In the genomic region with DNA sequence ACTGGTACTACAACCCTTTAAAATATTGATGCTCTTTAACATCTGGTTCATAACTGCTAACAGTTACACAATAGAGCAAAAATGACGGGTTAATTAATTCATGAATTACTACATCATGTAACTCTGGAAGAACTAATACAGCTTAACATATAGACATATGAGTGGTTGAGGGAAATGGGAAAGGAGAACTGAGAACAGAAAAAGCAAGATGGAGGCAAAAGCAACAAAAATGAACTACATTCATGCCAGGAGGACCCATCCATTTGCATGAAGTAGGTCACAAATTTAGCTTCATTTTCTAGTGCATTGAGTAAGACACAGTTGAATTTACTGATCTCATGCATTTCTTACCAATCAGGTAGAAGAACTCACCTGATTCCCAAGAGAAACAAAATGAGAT, we compare ENCODE assay signal across 21 cellular contexts.
A peak's percentile ranks its signal among the peaks of the same experiment; 100 is the strongest.
DNase-seq lines count a peak whose midpoint lies in the region; ATAC-seq lines count a peak whose summit lies in the region.
"Had no signal": no experiment of that assay in that cellular context is flagged by ENCODE, and none has a peak within 500 bp of the region (broad histone marks: within the 10 kb centered on the region; RNA-seq: fewer than 3 reads in every experiment).

No MANE protein-coding gene starts in this region.

- intact Hi-C loops in activated CD4-positive, alpha-beta T cell treated with anti-CD3 and anti-CD28 coated beads for 36 hours (cut with DNase I, micrococcal nuclease) = no loop called here

- CTCF ChIA-PET in activated CD4-positive, alpha-beta T cell treated with anti-CD3 and anti-CD28 coated beads for 36 hours (lab: Charles Lee) = interaction anchor here (0.6 kb wide), 1 partner anchor 9 kb away, joined by 3 read pairs; no protein-coding TSS in a partner anchor

- no peaks in the 10 kb centered on the region for H3K27me3 Mint-ChIP-seq in activated CD4-positive, alpha-beta T cell treated with anti-CD3 and anti-CD28 coated beads for 36 hours

- DNase-seq in CD1c-positive myeloid dendritic cell (ENCODE audit: extremely low spot score) (peak; percentile 72), NOMO-1 (lab: John Stamatoyannopoulos, UW; ENCODE audit: unreplicated experiment in 2 of 2) (peak; percentile 54 to 85), Kasumi-1 (lab: John Stamatoyannopoulos, UW) (no peak), NCI-H510A treated with DMSO at 0.1 percent for 48 hours (lab: John Stamatoyannopoulos, UW) (no peak), germinal center (ENCODE audit: low spot score) (no peak)
- no peak for DNase-seq in activated CD4-positive, alpha-beta T cell treated with anti-CD3 and anti-CD28 coated beads for 36 hours
- DNase-seq: activated CD8-positive, alpha-beta T cell treated with anti-CD3 and anti-CD28 coated beads, Interleukin-2, amount 10 ng/mL, durations not matched to agents 7 days and 5 days; activated naive CD8-positive, alpha-beta T cell treated with anti-CD3 and anti-CD28 coated beads for 36 hours; activated T-cell treated with anti-CD3 and anti-CD28 coated beads, Interleukin-2, amount 50 U/mL, for 48 hours; CD4-positive, CD25-positive, alpha-beta regulatory T cell; DMS79; gastrocnemius medialis; left cardiac atrium; NCI-H146; SHP77 treated with DMSO at 0.1 percent for 48 hours; stimulated activated CD4-positive, alpha-beta T cell treated with anti-CD3 and anti-CD28 coated beads, Interleukin-12 subunit alpha, Interleukin-12 subunit beta, amount 100 ng/mL, for 4 hours; stimulated activated naive CD4-positive, alpha-beta T cell had no signal

- H3K27ac Mint-ChIP-seq in activated CD4-positive, alpha-beta T cell treated with anti-CD3 and anti-CD28 coated beads for 36 hours = no peak overlapping the region
- H3K27ac Mint-ChIP-seq: activated CD8-positive, alpha-beta T cell treated with anti-CD3 and anti-CD28 coated beads, Interleukin-2, amount 10 ng/mL, durations not matched to agents 7 days and 5 days; activated naive CD8-positive, alpha-beta T cell treated with anti-CD3 and anti-CD28 coated beads for 36 hours; CD4-positive, CD25-positive, alpha-beta regulatory T cell; neural progenitor cell; T-helper 1 cell treated with Interleukin-12 subunit alpha and Interleukin-12 subunit beta and Interleukin-4 antibody, amounts not matched to agents 30 μg/mL and 1 μg/mL, for 36 hours had no signal

- ATAC-seq in GM19351 (IDR thresholded peaks at IDR 0.05; ENCODE audit: unreplicated experiment) (peak; percentile 81), HG02852 (IDR thresholded peaks at IDR 0.05; ENCODE audit: unreplicated experiment) (peak; percentile 54)
- ATAC-seq in activated CD4-positive, alpha-beta T cell treated with anti-CD3 and anti-CD28 coated beads for 36 hours = no peak
- ATAC-seq: activated CD8-positive, alpha-beta T cell treated with anti-CD3 and anti-CD28 coated beads, Interleukin-2, amount 10 ng/mL, durations not matched to agents 7 days and 5 days; gastrocnemius medialis; left cardiac atrium had no signal

- POLR2A ChIA-PET in activated CD4-positive, alpha-beta T cell treated with anti-CD3 and anti-CD28 coated beads for 36 hours (lab: Charles Lee) = no interaction called here

- H3K36me3 Mint-ChIP-seq in activated CD4-positive, alpha-beta T cell treated with anti-CD3 and anti-CD28 coated beads for 36 hours (ENCODE audit: low read depth) = peaks cover 5% of the 10 kb centered on the region
- H3K36me3 Mint-ChIP-seq: neural progenitor cell had no signal

- H3K4me1 Mint-ChIP-seq in activated CD4-positive, alpha-beta T cell treated with anti-CD3 and anti-CD28 coated beads for 36 hours = no peaks in the 10 kb centered on the region
- H3K4me1 Mint-ChIP-seq: activated naive CD8-positive, alpha-beta T cell treated with anti-CD3 and anti-CD28 coated beads for 36 hours; neural progenitor cell had no signal

- H3K4me3 Mint-ChIP-seq in activated CD4-positive, alpha-beta T cell treated with anti-CD3 and anti-CD28 coated beads for 36 hours = no peak overlapping the region
- H3K4me3 Mint-ChIP-seq: activated CD8-positive, alpha-beta T cell treated with anti-CD3 and anti-CD28 coated beads, Interleukin-2, amount 10 ng/mL, durations not matched to agents 7 days and 5 days; activated naive CD8-positive, alpha-beta T cell treated with anti-CD3 and anti-CD28 coated beads for 36 hours; CD4-positive, CD25-positive, alpha-beta regulatory T cell; neural progenitor cell; T-helper 1 cell treated with Interleukin-12 subunit alpha and Interleukin-12 subunit beta and Interleukin-4 antibody, amounts not matched to agents 30 μg/mL and 1 μg/mL, for 36 hours had no signal

- H3K9me3 Mint-ChIP-seq in activated CD4-positive, alpha-beta T cell treated with anti-CD3 and anti-CD28 coated beads for 36 hours (ENCODE audit: low read depth) = peaks cover 5% of the 10 kb centered on the region
- H3K9me3 Mint-ChIP-seq: neural progenitor cell had no signal

Comparison
In these comparisons a context has a peak if more than half of its experiments do, and no peak if none do; other contexts are left out.
1. DNase-seq: peak in CD1c-positive myeloid dendritic cell (single experiment) and NOMO-1 (2 of 2); none in Kasumi-1 (0 of 2), NCI-H510A treated with DMSO at 0.1 percent for 48 hours (single experiment), activated CD4-positive, alpha-beta T cell treated with anti-CD3 and anti-CD28 coated beads for 36 hours (single experiment) and germinal center (single experiment).